In the genomic region with DNA sequence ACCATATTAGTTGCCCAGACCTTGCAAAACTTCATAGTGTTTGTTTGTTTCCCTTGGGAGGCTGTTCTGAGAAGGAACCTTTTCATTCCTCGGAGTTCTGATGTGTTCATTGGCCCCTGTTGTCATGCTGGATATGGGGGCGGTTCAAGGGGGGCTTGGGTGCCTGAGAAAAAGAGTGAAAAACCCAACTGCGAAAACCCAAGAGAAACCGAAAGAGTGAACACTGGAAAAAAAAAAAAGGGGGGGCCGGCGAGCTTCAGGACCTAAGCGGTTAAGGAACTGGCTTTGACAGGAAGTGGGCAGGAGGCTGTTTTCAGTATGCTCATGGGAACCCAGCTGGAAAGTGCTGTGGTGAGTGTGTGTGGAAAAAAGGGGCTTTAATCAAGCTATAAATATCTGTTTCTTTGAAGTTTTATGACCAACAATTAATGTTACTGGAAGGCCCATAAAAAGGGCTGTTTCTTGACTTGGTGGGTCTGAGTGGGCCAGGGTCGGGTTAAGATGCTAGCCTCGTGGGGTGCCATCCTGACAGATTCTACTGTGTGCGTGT, we compare ENCODE assay signal across 8 cellular contexts.
A peak's percentile ranks its signal among the peaks of the same experiment; 100 is the strongest.
DNase-seq lines count a peak whose midpoint lies in the region; ATAC-seq lines count a peak whose summit lies in the region.

No MANE protein-coding gene starts in this region.

- H3K4me3 Mint-ChIP-seq in naive thymus-derived CD8-positive, alpha-beta T cell = peak overlapping the region; percentile 67 to 83 (median 78)

- peaks cover 19 to 64% (median 48%) of the 10 kb centered on the region in 4 donors for H3K4me1 Mint-ChIP-seq in naive thymus-derived CD8-positive, alpha-beta T cell

- intact Hi-C loops in posterior vena cava (cut with DNase I) = no loop called here

- POLR2A ChIA-PET in naive thymus-derived CD8-positive, alpha-beta T cell (lab: Charles Lee) = no interaction called here

- H3K27me3 Mint-ChIP-seq in naive thymus-derived CD8-positive, alpha-beta T cell = no peaks in the 10 kb centered on the region

- no peaks in the 10 kb centered on the region for H3K9me3 Mint-ChIP-seq in naive thymus-derived CD8-positive, alpha-beta T cell

- peak; percentile 61 for ATAC-seq in HG03442 (IDR thresholded peaks at IDR 0.05; ENCODE audit: unreplicated experiment)
- peak; percentile 35 to 53 for ATAC-seq in naive thymus-derived CD8-positive, alpha-beta T cell
- ATAC-seq in esophagus mucosa = no peak

- DNase-seq in Ammon's horn (ENCODE audit: low spot score) = peak; percentile 50
- DNase-seq in activated CD8-positive, alpha-beta memory T cell treated with anti-CD3 and anti-CD28 coated beads, Interleukin-2, amount 50 U/mL, for 24 hours (ENCODE audit: extremely low read depth) = peak; percentile 31
- DNase-seq in naive thymus-derived CD8-positive, alpha-beta T cell = peak in 5 of 10 donors; percentile 6 to 32 (median 23)
- no peak for DNase-seq in posterior vena cava (ENCODE audit: low spot score)
- no peak for DNase-seq in NCI-H1436 treated with DMSO at 0.1 percent for 48 hours (lab: John Stamatoyannopoulos, UW)
- DNase-seq in NCI-H226 = no peak

- no peaks in the 10 kb centered on the region for H3K36me3 Mint-ChIP-seq in naive thymus-derived CD8-positive, alpha-beta T cell

- peak overlapping the region; percentile 32 to 76 (median 58) for H3K27ac Mint-ChIP-seq in naive thymus-derived CD8-positive, alpha-beta T cell

Comparison
In these comparisons a context has a peak if more than half of its experiments do, and no peak if none do; other contexts are left out.
1. DNase-seq: peak in Ammon's horn (single experiment) and activated CD8-positive, alpha-beta memory T cell treated with anti-CD3 and anti-CD28 coated beads, Interleukin-2, amount 50 U/mL, for 24 hours (single experiment); none in posterior vena cava (single experiment), NCI-H1436 treated with DMSO at 0.1 percent for 48 hours (single experiment) and NCI-H226 (single experiment).